ENCODE assay signal across 9 cellular contexts in genomic region chr1:38046333-38046883, GRCh38. TPM values are rescaled to one million over a fixed set of nuclear protein-coding genes. Genes with fewer than 3 reads are reported as not detected.
A peak's percentile ranks its signal among the peaks of the same experiment; 100 is the strongest.
DNase-seq lines count a peak whose midpoint lies in the region; ATAC-seq and TF ChIP-seq lines count a peak whose summit lies in the region.
"Had no signal": no experiment of that assay in that cellular context is flagged by ENCODE, and none has a peak within 500 bp of the region (broad histone marks: within the 10 kb centered on the region; RNA-seq: fewer than 3 reads in every experiment).

POU3F1 (minus strand) TSS chr1:38046793; CDS start chr1:38046743, 50 bp downstream.

- WGBS in thyroid gland, 2 donors = no CpG with 5 or more reads among the region's 92 CpGs

- H3K4me1 ChIP-seq in lower lobe of right lung (peaks cover 28% of the 10 kb centered on the region), thyroid gland (peaks cover 14 to 32% of the 10 kb centered on the region in 2 donors)

- no peak for TF ChIP-seq CTCF in astrocyte of the spinal cord (IDR thresholded peaks at IDR 0.05; ENCODE audit: low read depth, low read length)
- no peak for TF ChIP-seq CTCF in lower lobe of right lung (IDR thresholded peaks at IDR 0.05)
- TF ChIP-seq CTCF in thyroid gland (IDR thresholded peaks at IDR 0.05) = no peak

- H3K27ac ChIP-seq in lower lobe of right lung (no peak within 1 kb of the TSS), thyroid gland (no peak within 1 kb of the TSS)
- H3K27ac ChIP-seq: 22Rv1 had no signal

- ATAC-seq in HG03520 (IDR thresholded peaks at IDR 0.05; ENCODE audit: unreplicated experiment) (peak; percentile 54), lower lobe of right lung (no peak)

- peak within 1 kb of the TSS; percentile 31 for H3K4me3 ChIP-seq in astrocyte of the spinal cord (ENCODE audit: low read depth, low read length)
- H3K4me3 ChIP-seq in lower lobe of right lung = peak within 1 kb of the TSS; percentile 73
- peak within 1 kb of the TSS in 1 of 3 donors; percentile 51 for H3K4me3 ChIP-seq in thyroid gland (replicated peaks in 1 of 3)

- in situ Hi-C loops in astrocyte of the spinal cord (cut with HindIII; ENCODE audit: low sequenced_read_pairs) = no loop called here

- DNase-seq in DMS53 (lab: John Stamatoyannopoulos, UW) (peak; percentile 77), DMS53 treated with DMSO at 0.1 percent for 48 hours (lab: John Stamatoyannopoulos, UW; ENCODE audit: unreplicated experiment) (no peak), astrocyte of the spinal cord (ENCODE audit: low read depth, low spot score) (no peak), lower lobe of right lung (no peak), NCI-H2029 (lab: John Stamatoyannopoulos, UW) (no peak), thyroid gland (no peak), NCI-H1436 (lab: John Stamatoyannopoulos, UW) (no peak)

- H3K27me3 ChIP-seq in lower lobe of right lung (ENCODE audit: low read depth) = peaks cover 60% of the 10 kb centered on the region
- H3K27me3 ChIP-seq in thyroid gland = peaks cover 36% of the 10 kb centered on the region

- intact Hi-C loops in lower lobe of right lung (cut with DNase I) = no loop called here
- intact Hi-C loops in thyroid gland (cut with DNase I) = no loop called here

- H3K36me3 ChIP-seq in lower lobe of right lung (no peaks in the 10 kb centered on the region), thyroid gland (no peaks in the 10 kb centered on the region)

- TF ChIP-seq POLR2A in thyroid gland (IDR thresholded peaks at IDR 0.05) = peak in 1 of 2 donors; percentile 18

- H3K9me3 ChIP-seq in lower lobe of right lung = no peaks in the 10 kb centered on the region
- H3K9me3 ChIP-seq in thyroid gland = no peaks in the 10 kb centered on the region

RNA-seq across cellular contexts. Expression of gene POU3F1, which starts in this region (rescaled TPM):
- total RNA-seq in lower lobe of right lung (not detected), thyroid gland (not detected)
